13 cellular contexts compared by ENCODE assay signal in genomic region chr20:25038103-25038410, GRCh38. TPM values are rescaled to one million over a fixed set of nuclear protein-coding genes. Genes with fewer than 3 reads are reported as not detected.
DNase-seq lines count a peak whose midpoint lies in the region; ATAC-seq, FAIRE-seq and TF ChIP-seq lines count a peak whose summit lies in the region.
"Had no signal": no experiment of that assay in that cellular context is flagged by ENCODE, and none has a peak within 500 bp of the region (broad histone marks: within the 10 kb centered on the region; RNA-seq: fewer than 3 reads in every experiment).

No MANE protein-coding gene starts in this region.

- H3K4me1 ChIP-seq in left lung (peaks cover 56 to 79% of the 10 kb centered on the region in 2 donors), stomach (peaks cover 94 to 100% (median 96%) of the 10 kb centered on the region in 4 donors), hepatocyte (ENCODE audit: insufficient read depth) (peaks cover 37% of the 10 kb centered on the region)

- 27 to 48% (median 46%) methylated on average over 3 of the region's 3 CpGs for WGBS in stomach, 5 donors
- WGBS in hepatocyte (ENCODE audit: low lambda C conversion rate, missing lambda C conversion rate), result 71% methylated on average over 3 of the region's 3 CpGs

- no peaks in the 10 kb centered on the region for H3K36me3 Mint-ChIP-seq in IgD-negative memory B cell
- no peaks in the 10 kb centered on the region for H3K36me3 Mint-ChIP-seq in activated naive CD8-positive, alpha-beta T cell treated with anti-CD3 and anti-CD28 coated beads, Interleukin-2, amount 50 U/mL, for 24 hours (ENCODE audit: low read depth)
- H3K36me3 Mint-ChIP-seq: WTC11 had no signal

- no peaks in the 10 kb centered on the region for H3K9me3 ChIP-seq in left lung
- H3K9me3 ChIP-seq in stomach, result no peaks in the 10 kb centered on the region
- no peaks in the 10 kb centered on the region for H3K9me3 ChIP-seq in hepatocyte (ENCODE audit: low read depth)

- no peak overlapping the region for H3K4me2 ChIP-seq in hepatocyte

- peaks cover 8% of the 10 kb centered on the region for H3K79me2 ChIP-seq in hepatocyte

- FAIRE-seq in D721Med (lab: Jason Lieb, UNC), result no peak
- FAIRE-seq: endometrium had no signal

- no peak for DNase-seq in activated naive CD8-positive, alpha-beta T cell treated with anti-CD3 and anti-CD28 coated beads, Interleukin-2, amount 50 U/mL, for 24 hours
- no peak for DNase-seq in left lung
- no peak for DNase-seq in stomach
- no peak for DNase-seq in effector CD8-positive, alpha-beta T cell (lab: John Stamatoyannopoulos, UW)
- no peak for DNase-seq in hepatocyte (ENCODE audit: low spot score)
- DNase-seq in D721Med (ENCODE audit: insufficient read length, low spot score), result no peak
- DNase-seq: EL, NCI-H2107 had no signal

- H3K36me3 ChIP-seq in left lung (no peaks in the 10 kb centered on the region), stomach (no peaks in the 10 kb centered on the region), hepatocyte (replicated peaks; ENCODE audit: insufficient read depth, low read depth) (no peaks in the 10 kb centered on the region)

- H4K20me1 ChIP-seq in hepatocyte (ENCODE audit: insufficient read depth, poor library complexity, severe bottlenecking), result peaks cover 7% of the 10 kb centered on the region

- intact Hi-C loops in left lung (cut with DNase I) (no loop called here), stomach (cut with DNase I; ENCODE audit: low total_unique reads) (no loop called here)

- H3K4me3 ChIP-seq in left lung (no peak overlapping the region), stomach (no peak overlapping the region), hepatocyte (no peak overlapping the region)

- H3K27me3 ChIP-seq in left lung (no peaks in the 10 kb centered on the region), stomach (no peaks in the 10 kb centered on the region), hepatocyte (no peaks in the 10 kb centered on the region)

- H3K27ac Mint-ChIP-seq in IgD-negative memory B cell, result peak overlapping the region; percentile 82 to 85 (median 85)
- H3K27ac Mint-ChIP-seq in activated naive CD8-positive, alpha-beta T cell treated with anti-CD3 and anti-CD28 coated beads, Interleukin-2, amount 50 U/mL, for 24 hours, result peak overlapping the region; percentile 52
- H3K27ac Mint-ChIP-seq: WTC11 had no signal

- no peak for TF ChIP-seq CTCF in left lung (IDR thresholded peaks at IDR 0.05)
- TF ChIP-seq CTCF in stomach (IDR thresholded peaks at IDR 0.05), result no peak
- no peak for TF ChIP-seq CTCF in hepatocyte (IDR thresholded peaks at IDR 0.05; ENCODE audit: poor library complexity)
- TF ChIP-seq CTCF in D721Med (IDR thresholded peaks at IDR 0.05; ENCODE audit: insufficient read depth, missing control alignments), result no peak

- TF ChIP-seq POLR2A in stomach (IDR thresholded peaks at IDR 0.05), result no peak

- H3K9me3 Mint-ChIP-seq in IgD-negative memory B cell, result no peaks in the 10 kb centered on the region
- no peaks in the 10 kb centered on the region for H3K9me3 Mint-ChIP-seq in activated naive CD8-positive, alpha-beta T cell treated with anti-CD3 and anti-CD28 coated beads, Interleukin-2, amount 50 U/mL, for 24 hours
- H3K9me3 Mint-ChIP-seq: WTC11 had no signal

- peaks cover 34 to 45% (median 35%) of the 10 kb centered on the region in 3 donors for H3K4me1 Mint-ChIP-seq in IgD-negative memory B cell
- H3K4me1 Mint-ChIP-seq in activated naive CD8-positive, alpha-beta T cell treated with anti-CD3 and anti-CD28 coated beads, Interleukin-2, amount 50 U/mL, for 24 hours, result peaks cover 53% of the 10 kb centered on the region

- no peak overlapping the region for H2AFZ ChIP-seq in hepatocyte

- TF ChIP-seq EP300 in stomach (IDR thresholded peaks at IDR 0.05), result no peak

- H3K9me2 ChIP-seq in hepatocyte (replicated peaks; ENCODE audit: insufficient read depth), result no peaks in the 10 kb centered on the region

- no peaks in the 10 kb centered on the region for H3K27me3 Mint-ChIP-seq in IgD-negative memory B cell
- no peaks in the 10 kb centered on the region for H3K27me3 Mint-ChIP-seq in activated naive CD8-positive, alpha-beta T cell treated with anti-CD3 and anti-CD28 coated beads, Interleukin-2, amount 50 U/mL, for 24 hours

- H3K27ac ChIP-seq in left lung, result peak overlapping the region; percentile 41 to 75
- H3K27ac ChIP-seq in stomach, result peak overlapping the region; percentile 67 to 86 (median 79)
- no peak overlapping the region for H3K27ac ChIP-seq in hepatocyte

- ATAC-seq in activated naive CD8-positive, alpha-beta T cell treated with anti-CD3 and anti-CD28 coated beads, Interleukin-2, amount 50 U/mL, for 24 hours, result no peak
- ATAC-seq in left lung (no peak), GM21529 (IDR thresholded peaks at IDR 0.05; ENCODE audit: unreplicated experiment) (no peak)
- ATAC-seq: WTC11 had no signal

- H3K4me3 Mint-ChIP-seq in IgD-negative memory B cell, result peak overlapping the region in 3 of 4 donors; percentile 40 to 90 (median 89)
- no peak overlapping the region for H3K4me3 Mint-ChIP-seq in activated naive CD8-positive, alpha-beta T cell treated with anti-CD3 and anti-CD28 coated beads, Interleukin-2, amount 50 U/mL, for 24 hours
- H3K4me3 Mint-ChIP-seq: WTC11 had no signal

RNA-seq across cellular contexts. Expression of gene ACSS1, which starts 19.9 kb away (rescaled TPM):
- polyA plus RNA-seq in IgD-negative memory B cell, result 59.8 TPM
- 10 to 100 TPM; 26.6 to 40.7 TPM for total RNA-seq in left lung
- 100 to 1,000 TPM in 1 of 5 donors, 10 to 100 TPM in 3, 1 to 10 TPM in 1; 7.0 to 135 (median 35.6) TPM for total RNA-seq in stomach
- polyA plus RNA-seq in stomach, result 10 to 100 TPM; 35.3 to 37.7 (median 35.9) TPM
- 20.5 and 22.2 TPM in 2 replicates for total RNA-seq in hepatocyte
- 28.2 and 37.7 TPM in 2 replicates for polyA plus RNA-seq in hepatocyte

RNA-seq across cellular contexts. Expression of gene VSX1, which starts 43.9 kb away (rescaled TPM):
- polyA plus RNA-seq in IgD-negative memory B cell (not detected), stomach (under 1 TPM in 1 of 3 donors, not detected in 2; 0.05 TPM), hepatocyte (not detected in 2 replicates)
- total RNA-seq in left lung (not detected), stomach (not detected), hepatocyte (not detected in 2 replicates)
- total RNA-seq: posterior vena cava, WTC11 had no signal

RNA-seq across cellular contexts. Expression of gene APMAP, which starts 45.5 kb away (rescaled TPM):
- polyA plus RNA-seq in IgD-negative memory B cell (42.0 TPM), stomach (10 to 100 TPM; 14.4 to 29.5 (median 24.8) TPM), hepatocyte (123 and 125 TPM in 2 replicates)
- total RNA-seq in left lung (10 to 100 TPM; 82.5 to 83.6 TPM), stomach (10 to 100 TPM; 12.3 to 55.6 (median 39.3) TPM), hepatocyte (97.7 and 110 TPM in 2 replicates)
